In genomic region chr2:226185613-226186211, GRCh38 we compare ENCODE assay signal across 9 cellular contexts.
DNase-seq lines count a peak whose midpoint lies in the region; ATAC-seq, FAIRE-seq and TF ChIP-seq lines count a peak whose summit lies in the region.
"Had no signal": no experiment of that assay in that cellular context is flagged by ENCODE, and none has a peak within 500 bp of the region (broad histone marks: within the 10 kb centered on the region; RNA-seq: fewer than 3 reads in every experiment).

No MANE protein-coding gene starts in this region.

- H3K4me1 Mint-ChIP-seq in endodermal cell (peaks cover 6% of the 10 kb centered on the region), osteocyte (ENCODE audit: unreplicated experiment) (peaks cover 38% of the 10 kb centered on the region)
- no peaks in the 10 kb centered on the region for H3K4me1 Mint-ChIP-seq in activated CD8-positive, alpha-beta memory T cell treated with anti-CD3 and anti-CD28 coated beads, Interleukin-2, amount 10 ng/mL, durations not matched to agents 7 days and 5 days

- no peak overlapping the region for H3K4me3 ChIP-seq in endodermal cell (ENCODE audit: low read length)

- TF ChIP-seq CTCF in D721Med (IDR thresholded peaks at IDR 0.05; ENCODE audit: insufficient read depth, missing control alignments) (no peak), endodermal cell (conservative IDR thresholded peaks at IDR 0.05) (peak; percentile 12), osteocyte (IDR thresholded peaks at IDR 0.05) (no peak)

- CTCF ChIA-PET in HEK293T (lab: Yijun Ruan, JAX) = interaction anchor here (0.8 kb wide), 1 partner anchor 30 kb away, joined by 3 read pairs; no protein-coding TSS in a partner anchor
- CTCF ChIA-PET in activated CD8-positive, alpha-beta memory T cell treated with anti-CD3 and anti-CD28 coated beads, Interleukin-2, amount 10 ng/mL, durations not matched to agents 7 days and 5 days (lab: Charles Lee) = no interaction called here

- POLR2A ChIA-PET in HEK293T (lab: Yijun Ruan, JAX) = no interaction called here

- ATAC-seq in HG02870 (IDR thresholded peaks at IDR 0.05; ENCODE audit: unreplicated experiment) = no peak
- no peak for ATAC-seq in activated CD8-positive, alpha-beta memory T cell treated with anti-CD3 and anti-CD28 coated beads, Interleukin-2, amount 10 ng/mL, durations not matched to agents 7 days and 5 days

- H3K4me3 Mint-ChIP-seq in endodermal cell (no peak overlapping the region), osteocyte (ENCODE audit: unreplicated experiment) (no peak overlapping the region)
- no peak overlapping the region for H3K4me3 Mint-ChIP-seq in activated CD8-positive, alpha-beta memory T cell treated with anti-CD3 and anti-CD28 coated beads, Interleukin-2, amount 10 ng/mL, durations not matched to agents 7 days and 5 days

- H3K9me3 Mint-ChIP-seq in endodermal cell (no peaks in the 10 kb centered on the region), osteocyte (ENCODE audit: unreplicated experiment) (peaks cover under 1% of the 10 kb centered on the region)
- H3K9me3 Mint-ChIP-seq in activated CD8-positive, alpha-beta memory T cell treated with anti-CD3 and anti-CD28 coated beads, Interleukin-2, amount 10 ng/mL, durations not matched to agents 7 days and 5 days (ENCODE audit: low read depth) = no peaks in the 10 kb centered on the region

- H3K27ac Mint-ChIP-seq in endodermal cell (no peak overlapping the region), osteocyte (ENCODE audit: unreplicated experiment) (peak overlapping the region; percentile 81)
- no peak overlapping the region for H3K27ac Mint-ChIP-seq in activated CD8-positive, alpha-beta memory T cell treated with anti-CD3 and anti-CD28 coated beads, Interleukin-2, amount 10 ng/mL, durations not matched to agents 7 days and 5 days

- no peak overlapping the region for H3K9ac ChIP-seq in endodermal cell (ENCODE audit: extremely low read depth, low read length, poor library complexity, severe bottlenecking)

- no peaks in the 10 kb centered on the region for H3K36me3 ChIP-seq in endodermal cell (ENCODE audit: control insufficient read depth, insufficient read depth, low read length)

- no peaks in the 10 kb centered on the region for H3K9me3 ChIP-seq in endodermal cell (ENCODE audit: control insufficient read depth, low read length)

- FAIRE-seq in D721Med (lab: Jason Lieb, UNC) = peak; percentile 16
- FAIRE-seq: G401.6 had no signal

- H3K27me3 Mint-ChIP-seq in endodermal cell (ENCODE audit: insufficient read depth) (no peaks in the 10 kb centered on the region), osteocyte (ENCODE audit: unreplicated experiment) (no peaks in the 10 kb centered on the region)
- H3K27me3 Mint-ChIP-seq in activated CD8-positive, alpha-beta memory T cell treated with anti-CD3 and anti-CD28 coated beads, Interleukin-2, amount 10 ng/mL, durations not matched to agents 7 days and 5 days = no peaks in the 10 kb centered on the region

- DNase-seq in D721Med (ENCODE audit: insufficient read length, low spot score) (no peak), NCI-H226 (peak; percentile 88), endodermal cell (no peak), osteocyte (ENCODE audit: extremely low spot score, unreplicated experiment) (no peak), HEK293T (ENCODE audit: extremely low spot score) (no peak), DMS79 (lab: John Stamatoyannopoulos, UW) (no peak)
- no peak for DNase-seq in activated CD8-positive, alpha-beta memory T cell treated with anti-CD3 and anti-CD28 coated beads, Interleukin-2, amount 10 ng/mL, durations not matched to agents 7 days and 5 days

- 78 to 100% methylated on average over 2 to 3 of the region's 3 CpGs for WGBS in endodermal cell (ENCODE audit: insufficient coverage in 1 of 2, insufficient read length in 1 of 2), 2 experiments

- H3K27ac ChIP-seq in endodermal cell (ENCODE audit: low read depth, low read length) = peak overlapping the region; percentile 62

- no peaks in the 10 kb centered on the region for H3K4me1 ChIP-seq in endodermal cell (ENCODE audit: control insufficient read depth, insufficient read depth, low read length)

- no peaks in the 10 kb centered on the region for H3K27me3 ChIP-seq in endodermal cell (ENCODE audit: control insufficient read depth, insufficient read depth, low read length, poor library complexity, severe bottlenecking)

- no peaks in the 10 kb centered on the region for H3K36me3 Mint-ChIP-seq in endodermal cell (ENCODE audit: low read depth)
- no peaks in the 10 kb centered on the region for H3K36me3 Mint-ChIP-seq in osteocyte (ENCODE audit: unreplicated experiment)
- H3K36me3 Mint-ChIP-seq in activated CD8-positive, alpha-beta memory T cell treated with anti-CD3 and anti-CD28 coated beads, Interleukin-2, amount 10 ng/mL, durations not matched to agents 7 days and 5 days = no peaks in the 10 kb centered on the region

TF ChIP-seq in HEK293T, 16 proteins besides CTCF, POLR2A, EP300 and RAD21:
- TF ChIP-seq ZNF384 (IDR thresholded peaks at IDR 0.05) = no peak
- no peak for TF ChIP-seq PKNOX1 (IDR thresholded peaks at IDR 0.05)
- no peak for TF ChIP-seq L3MBTL2 (conservative IDR thresholded peaks at IDR 0.05)
- TF ChIP-seq FOXA1 (IDR thresholded peaks at IDR 0.05) = no peak
- no peak for TF ChIP-seq ELF4 (IDR thresholded peaks at IDR 0.05)
- TF ChIP-seq FOXM1 (IDR thresholded peaks at IDR 0.05; ENCODE audit: borderline replicate concordance) = no peak
- no peak for TF ChIP-seq SP1 (IDR thresholded peaks at IDR 0.05)
- TF ChIP-seq LEF1 (IDR thresholded peaks at IDR 0.05; ENCODE audit: borderline replicate concordance) = no peak
